In the genomic region with DNA sequence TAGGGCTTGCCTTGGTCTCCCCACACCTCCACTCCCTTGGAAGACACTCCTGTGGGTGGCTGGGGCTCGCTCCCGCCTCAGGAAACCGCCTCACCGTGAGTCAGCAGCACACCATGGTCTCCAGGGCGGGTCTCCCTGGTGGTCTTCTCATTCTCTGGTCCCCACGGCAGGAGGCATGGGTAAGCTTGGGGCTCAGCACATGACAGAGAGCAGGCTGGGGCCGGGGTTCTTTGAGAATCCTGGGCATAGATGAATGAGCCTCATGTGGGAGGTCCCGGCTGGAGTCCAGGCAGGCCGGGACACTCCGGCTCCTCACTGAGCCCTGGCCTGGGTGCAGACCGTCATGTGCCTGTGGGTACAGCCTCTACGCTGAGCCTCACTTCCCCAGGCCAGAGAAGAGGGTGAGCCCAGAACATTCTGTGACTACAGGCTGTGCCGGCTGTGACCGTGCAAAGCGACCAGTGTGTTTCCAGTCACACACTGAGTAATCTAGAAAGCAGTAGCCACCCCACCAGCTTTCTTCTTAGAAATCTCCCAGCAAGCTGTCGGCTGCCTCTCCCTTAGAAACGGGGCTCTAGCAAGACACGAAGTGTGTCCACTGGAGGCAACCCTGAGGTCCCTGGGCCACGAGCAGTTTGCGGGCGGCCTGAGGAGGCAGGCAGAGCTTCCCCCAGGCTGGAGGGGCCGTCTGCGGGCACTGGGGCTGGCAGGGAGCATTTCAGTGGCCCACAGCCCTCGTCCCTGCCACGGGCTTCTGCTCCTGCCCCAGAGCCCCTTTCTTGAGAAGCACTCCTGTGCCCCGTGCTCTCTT, we compare ENCODE assay signal across 10 cellular contexts.
DNase-seq lines count a peak whose midpoint lies in the region; ATAC-seq and TF ChIP-seq lines count a peak whose summit lies in the region.
"Had no signal": no experiment of that assay in that cellular context is flagged by ENCODE, and none has a peak within 500 bp of the region (broad histone marks: within the 10 kb centered on the region; RNA-seq: fewer than 3 reads in every experiment).

No MANE protein-coding gene starts in this region.

- ATAC-seq in HCT116 (no peak), WTC11 (no peak)

- no peak for DNase-seq in HCT116 (ENCODE audit: low read depth, low spot score)
- no peak for DNase-seq in WTC11 (ENCODE audit: low spot score)
- peak; percentile 68 for DNase-seq in spleen
- no peak for DNase-seq in stimulated activated CD4-positive, alpha-beta T cell treated with anti-CD3 and anti-CD28 coated beads, Interleukin-2, amount 100 ng/mL, for 48 hours
- DNase-seq in NCI-H2227 (lab: John Stamatoyannopoulos, UW; ENCODE audit: unreplicated experiment) = no peak
- no peak for DNase-seq in HuH-7.5 (ENCODE audit: low spot score)
- DNase-seq: activated naive CD4-positive, alpha-beta T cell treated with anti-CD3 and anti-CD28 coated beads for 36 hours; NCI-H187 treated with DMSO at 0.1 percent for 48 hours had no signal

- H3K79me2 ChIP-seq in HCT116 (ENCODE audit: insufficient read depth, low read length) = no peaks in the 10 kb centered on the region

- TF ChIP-seq CTCF in HCT116 (IDR thresholded peaks at IDR 0.05 in 2 of 3, conservative IDR thresholded peaks at IDR 0.05 in 1 of 3; ENCODE audit: borderline replicate concordance in 1 of 3, insufficient read depth in 1 of 3, low read depth in 2 of 3, low read length in 2 of 3) = no peak
- TF ChIP-seq CTCF in WTC11 (IDR thresholded peaks at IDR 0.05) = no peak
- TF ChIP-seq CTCF in liver (IDR thresholded peaks at IDR 0.05; ENCODE audit: low read depth, low read length, missing input control) = no peak
- no peak for TF ChIP-seq CTCF in spleen (IDR thresholded peaks at IDR 0.05 in 8 of 11, conservative IDR thresholded peaks at IDR 0.05 in 3 of 11)

- RAD21 ChIA-PET in HCT116 (lab: Charles Lee; ENCODE audit: low non-redundant PET in 1 of 2, low total read pairs in 2 of 2, uncharacterized antibody in 2 of 2, unreplicated experiment in 2 of 2) = no interaction called here

- 63% methylated on average over 26 of the region's 26 CpGs for WGBS in liver
- WGBS in spleen, 5 donors = 80 to 92% (median 84%) methylated on average over 19 to 26 of the region's 26 CpGs

- H3K36me3 Mint-ChIP-seq in WTC11 = peaks cover 5% of the 10 kb centered on the region; the same call in 1 of the 2 replicates

- H3K4me3 ChIP-seq in HCT116 (replicated peaks in 1 of 2; ENCODE audit: low read depth in 1 of 2, low read length in 2 of 2) (no peak overlapping the region), liver (ENCODE audit: low read depth in 1 of 3, low read length in 3 of 3) (peak overlapping the region in 2 of 3 donors; percentile 3 to 11), spleen (no peak overlapping the region)

- H3K27me3 Mint-ChIP-seq in WTC11 (ENCODE audit: low read depth) = 0 out of 2 replicates have a peak, but pooled peaks cover 2% of the 10 kb centered on the region

- peak overlapping the region; percentile 10 for H3K4me2 ChIP-seq in HCT116 (ENCODE audit: low read length)
- H3K4me2 ChIP-seq: KMS-11 had no signal

- no TSS peak for BruUV-seq in HCT116 (replicated peaks; lab: Mats Ljungman, UMichigan)

- H3K27ac ChIP-seq in HCT116 (ENCODE audit: low read depth, low read length) (no peak overlapping the region), liver (ENCODE audit: low read depth in 1 of 2, low read length in 2 of 2) (peak overlapping the region; percentile 94), spleen (peak overlapping the region in 5 of 8 donors; percentile 44 to 63 (median 55))
- H3K27ac ChIP-seq: KMS-11 had no signal

- H3K9me2 ChIP-seq in HCT116 (ENCODE audit: insufficient read depth) = no peaks in the 10 kb centered on the region

- peaks cover 34% of the 10 kb centered on the region for H3K4me1 Mint-ChIP-seq in WTC11

- H3K36me3 ChIP-seq in HCT116 (ENCODE audit: control insufficient read depth in 1 of 2, insufficient read depth in 2 of 2, low read length in 2 of 2) (no peaks in the 10 kb centered on the region), liver (ENCODE audit: control insufficient read depth in 4 of 4, insufficient read depth in 3 of 4, low read depth in 1 of 4, low read length in 3 of 4) (no peaks in the 10 kb centered on the region), spleen (no peaks in the 10 kb centered on the region)

- H3K27me3 ChIP-seq in HCT116 (ENCODE audit: insufficient read depth, low read length) = no peaks in the 10 kb centered on the region
- no peaks in the 10 kb centered on the region for H3K27me3 ChIP-seq in liver (ENCODE audit: control insufficient read depth in 4 of 4, insufficient read depth in 4 of 4, low read length in 3 of 4)
- peaks cover 0 to 9% (median 0%) of the 10 kb centered on the region in 7 donors for H3K27me3 ChIP-seq in spleen (replicated peaks in 1 of 7)

- CTCF ChIA-PET in HCT116 (lab: Charles Lee) (no interaction called here), WTC11 (lab: Charles Lee) (no interaction called here)

- no peak for TF ChIP-seq RAD21 in HCT116 (IDR thresholded peaks at IDR 0.05; ENCODE audit: low read depth)
- no peak for TF ChIP-seq RAD21 in liver (IDR thresholded peaks at IDR 0.05)

- no peaks in the 10 kb centered on the region for H4K20me1 ChIP-seq in HCT116 (ENCODE audit: insufficient read depth)

- intact Hi-C loops in HCT116 (cut with micrococcal nuclease) = no loop called here
- intact Hi-C loops in spleen (cut with DNase I; ENCODE audit: low total_unique reads) = loop anchor here (10.0 kb wide), 1 partner anchor 65 kb away; no protein-coding TSS in a partner anchor

- H2AFZ ChIP-seq in HCT116 (ENCODE audit: low read depth, low read length, poor library complexity, severe bottlenecking) = no peak overlapping the region

- no peak overlapping the region for H3K4me3 Mint-ChIP-seq in WTC11
- H3K4me3 Mint-ChIP-seq: activated naive CD4-positive, alpha-beta T cell treated with anti-CD3 and anti-CD28 coated beads for 36 hours had no signal

- peaks cover 5% of the 10 kb centered on the region for H3K9me3 Mint-ChIP-seq in WTC11
- H3K9me3 Mint-ChIP-seq: activated naive CD4-positive, alpha-beta T cell treated with anti-CD3 and anti-CD28 coated beads for 36 hours had no signal

- no peak for TF ChIP-seq POLR2A in HCT116 (IDR thresholded peaks at IDR 0.05; ENCODE audit: borderline replicate concordance, extremely low read depth, insufficient read depth, insufficient read length)
- TF ChIP-seq POLR2A in spleen (IDR thresholded peaks at IDR 0.05) = no peak

- no peak overlapping the region for H3K9ac ChIP-seq in HCT116 (ENCODE audit: low read length)
- H3K9ac ChIP-seq in liver (ENCODE audit: low read depth in 1 of 2, low read length in 2 of 2) = peak overlapping the region in 1 of 2 donors; percentile 60
- H3K9ac ChIP-seq: KMS-11 had no signal

- no peaks in the 10 kb centered on the region for H3K9me3 ChIP-seq in HCT116 (ENCODE audit: control insufficient read depth in 1 of 2, insufficient read depth in 1 of 2, low read depth in 1 of 2, low read length in 2 of 2)
- no peaks in the 10 kb centered on the region for H3K9me3 ChIP-seq in liver (ENCODE audit: control insufficient read depth in 4 of 4, low read length in 3 of 4)
- no peaks in the 10 kb centered on the region for H3K9me3 ChIP-seq in spleen

- H3K27ac Mint-ChIP-seq in WTC11 = no peak overlapping the region
- H3K27ac Mint-ChIP-seq: activated naive CD4-positive, alpha-beta T cell treated with anti-CD3 and anti-CD28 coated beads for 36 hours had no signal

- H3K4me1 ChIP-seq in HCT116 (ENCODE audit: control insufficient read depth in 1 of 2, insufficient read depth in 2 of 2, low read length in 2 of 2) = peaks cover 0 to 25% of the 10 kb centered on the region in 2 experiments; a peak in 2 of 4 replicates
- H3K4me1 ChIP-seq in liver (ENCODE audit: control insufficient read depth in 4 of 4, insufficient read depth in 4 of 4, low read length in 3 of 4) = peaks cover 32 to 55% (median 50%) of the 10 kb centered on the region in 4 donors
- peaks cover 0 to 5% (median 0%) of the 10 kb centered on the region in 6 donors for H3K4me1 ChIP-seq in spleen

- POLR2A ChIA-PET in HCT116 (lab: Charles Lee) (no interaction called here), WTC11 (lab: Charles Lee) (no interaction called here)

TF ChIP-seq in HCT116, 20 proteins besides CTCF, POLR2A, EP300 and RAD21 (continues in another document):
- TF ChIP-seq ELF1 (IDR thresholded peaks at IDR 0.05; ENCODE audit: borderline replicate concordance, low read depth) (no peak), EZH2phosphoT487 (IDR thresholded peaks at IDR 0.05; ENCODE audit: borderline replicate concordance) (no peak), SRF (IDR thresholded peaks at IDR 0.05; ENCODE audit: low read depth) (no peak), ZNF274 (IDR thresholded peaks at IDR 0.05; ENCODE audit: low read depth, low read length) (no peak), CEBPB (IDR thresholded peaks at IDR 0.05; ENCODE audit: low read depth) (no peak)
- TF ChIP-seq, protein P1, sequence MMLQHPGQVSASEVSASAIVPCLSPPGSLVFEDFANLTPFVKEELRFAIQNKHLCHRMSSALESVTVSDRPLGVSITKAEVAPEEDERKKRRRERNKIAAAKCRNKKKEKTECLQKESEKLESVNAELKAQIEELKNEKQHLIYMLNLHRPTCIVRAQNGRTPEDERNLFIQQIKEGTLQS (IDR thresholded peaks at IDR 0.05) = no peak

TF ChIP-seq in WTC11, 78 proteins besides CTCF, POLR2A, EP300 and RAD21 (continues in another document):
- no peak for TF ChIP-seq CREM (CRISPR knock-in tag; IDR thresholded peaks at IDR 0.05)
- no peak for TF ChIP-seq IRF2 (CRISPR knock-in tag; IDR thresholded peaks at IDR 0.05; ENCODE audit: borderline replicate concordance, low read depth)
- TF ChIP-seq, protein P2, sequence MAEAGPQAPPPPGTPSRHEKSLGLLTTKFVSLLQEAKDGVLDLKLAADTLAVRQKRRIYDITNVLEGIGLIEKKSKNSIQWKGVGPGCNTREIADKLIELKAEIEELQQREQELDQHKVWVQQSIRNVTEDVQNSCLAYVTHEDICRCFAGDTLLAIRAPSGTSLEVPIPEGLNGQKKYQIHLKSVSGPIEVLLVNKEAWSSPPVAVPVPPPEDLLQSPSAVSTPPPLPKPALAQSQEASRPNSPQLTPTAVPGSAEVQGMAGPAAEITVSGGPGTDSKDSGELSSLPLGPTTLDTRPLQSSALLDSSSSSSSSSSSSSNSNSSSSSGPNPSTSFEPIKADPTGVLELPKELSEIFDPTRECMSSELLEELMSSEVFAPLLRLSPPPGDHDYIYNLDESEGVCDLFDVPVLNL (CRISPR knock-in tag; IDR thresholded peaks at IDR 0.05; ENCODE audit: borderline replicate concordance, low read depth) = no peak

TF ChIP-seq in liver, 16 proteins besides CTCF, POLR2A, EP300 and RAD21:
- TF ChIP-seq RXRA (IDR thresholded peaks at IDR 0.05) = peak in 1 of 2 donors; percentile 23
- no peak for TF ChIP-seq EGR1 (IDR thresholded peaks at IDR 0.05; ENCODE audit: low read depth in 2 of 2)
- no peak for TF ChIP-seq HNF4G (IDR thresholded peaks at IDR 0.05)
- no peak for TF ChIP-seq TAF1 (conservative IDR thresholded peaks at IDR 0.05)
- TF ChIP-seq HNF4A (conservative IDR thresholded peaks at IDR 0.05) = peak in 1 of 2 donors; percentile 44
- peak; percentile 25 for TF ChIP-seq SP1 (IDR thresholded peaks at IDR 0.05)

Comparison
In these comparisons a context has a peak if more than half of its experiments do, and no peak if none do; other contexts are left out.
1. H3K4me3 ChIP-seq: peak in liver (2 of 3); none in HCT116 (0 of 2) and spleen (0 of 8).